In genomic region chr22:41758231-41758630, GRCh38 we compare ENCODE assay signal across 1 cellular context.
TF ChIP-seq lines count a peak whose summit lies in the region.

No MANE protein-coding gene starts in this region.

TF ChIP-seq in K562, 482 proteins besides CTCF, POLR2A, EP300 and RAD21 (continued from another document):
- TF ChIP-seq TAF1 (IDR thresholded peaks at IDR 0.05; ENCODE audit: control insufficient read depth, extremely low read depth, insufficient read depth, low read length, severe bottlenecking) (no peak), ZBTB49 (CRISPR knock-in tag; IDR thresholded peaks at IDR 0.05; ENCODE audit: borderline replicate concordance) (no peak), ZNF717 (CRISPR knock-in tag; IDR thresholded peaks at IDR 0.05) (no peak), KDM4B (IDR thresholded peaks at IDR 0.05; ENCODE audit: borderline replicate concordance in 2 of 2, low read depth in 1 of 2) (no peak)
- TF ChIP-seq, protein P1, sequence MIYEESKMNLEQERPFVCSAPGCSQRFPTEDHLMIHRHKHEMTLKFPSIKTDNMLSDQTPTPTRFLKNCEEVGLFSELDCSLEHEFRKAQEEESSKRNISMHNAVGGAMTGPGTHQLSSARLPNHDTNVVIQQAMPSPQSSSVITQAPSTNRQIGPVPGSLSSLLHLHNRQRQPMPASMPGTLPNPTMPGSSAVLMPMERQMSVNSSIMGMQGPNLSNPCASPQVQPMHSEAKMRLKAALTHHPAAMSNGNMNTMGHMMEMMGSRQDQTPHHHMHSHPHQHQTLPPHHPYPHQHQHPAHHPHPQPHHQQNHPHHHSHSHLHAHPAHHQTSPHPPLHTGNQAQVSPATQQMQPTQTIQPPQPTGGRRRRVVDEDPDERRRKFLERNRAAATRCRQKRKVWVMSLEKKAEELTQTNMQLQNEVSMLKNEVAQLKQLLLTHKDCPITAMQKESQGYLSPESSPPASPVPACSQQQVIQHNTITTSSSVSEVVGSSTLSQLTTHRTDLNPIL (CRISPR knock-in tag; IDR thresholded peaks at IDR 0.05): no peak
